11 cellular contexts compared by ENCODE assay signal in the genomic region with DNA sequence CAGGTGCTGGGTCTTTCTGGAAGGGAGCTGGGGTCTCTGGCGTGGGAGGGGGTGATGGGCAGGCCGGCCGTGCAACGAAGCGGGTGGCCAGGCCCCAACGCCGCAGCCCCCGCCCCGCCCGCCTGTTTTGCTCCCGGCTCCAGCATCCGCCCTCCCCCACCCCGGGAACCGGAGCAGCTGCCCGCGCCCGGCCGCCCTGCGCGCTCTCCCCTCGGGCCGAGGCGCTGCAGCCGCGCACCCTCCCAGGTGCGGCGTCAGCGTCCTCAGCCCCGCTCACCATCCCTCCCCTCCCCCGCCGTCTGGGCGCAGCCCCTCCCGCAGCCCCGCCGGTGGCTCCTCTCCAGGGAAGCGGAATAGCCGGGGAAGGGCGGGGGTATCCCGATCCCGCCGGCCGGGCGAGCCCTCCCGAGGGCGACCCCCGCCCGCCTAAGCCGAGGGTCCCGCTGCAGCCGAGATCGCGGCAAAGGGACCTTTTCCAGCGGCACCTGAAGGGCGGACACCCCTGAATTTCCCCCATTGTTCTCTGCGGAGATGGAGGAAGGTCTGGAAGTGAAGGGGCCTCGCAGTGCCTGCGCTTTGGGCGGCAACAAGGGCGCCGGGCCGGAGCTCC. TPM values are rescaled to one million over a fixed set of nuclear protein-coding genes. Genes with fewer than 3 reads are reported as not detected.
A peak's percentile ranks its signal among the peaks of the same experiment; 100 is the strongest.
DNase-seq lines count a peak whose midpoint lies in the region; ATAC-seq and TF ChIP-seq lines count a peak whose summit lies in the region.
"Had no signal": no experiment of that assay in that cellular context is flagged by ENCODE, and none has a peak within 500 bp of the region (broad histone marks: within the 10 kb centered on the region; RNA-seq: fewer than 3 reads in every experiment).

No MANE protein-coding gene starts in this region.

- H3K27ac ChIP-seq in neural progenitor cell: no peak overlapping the region
- no peak overlapping the region for H3K27ac ChIP-seq in CD8-positive, alpha-beta memory T cell (ENCODE audit: low read depth, low read length)
- H3K27ac ChIP-seq: thyroid gland had no signal

- ATAC-seq in HG03025 (IDR thresholded peaks at IDR 0.05; ENCODE audit: low FRiP score, unreplicated experiment) (no peak), left colon (no peak), HG03097 (IDR thresholded peaks at IDR 0.05; ENCODE audit: low FRiP score, unreplicated experiment) (no peak)

- H3K36me3 Mint-ChIP-seq in neural progenitor cell: peaks cover 5% of the 10 kb centered on the region
- peaks cover 0 to 1% (median 0%) of the 10 kb centered on the region in 3 donors for H3K36me3 Mint-ChIP-seq in CD8-positive, alpha-beta memory T cell

- H3K36me3 ChIP-seq in BE2C: no peaks in the 10 kb centered on the region
- peaks cover 6% of the 10 kb centered on the region for H3K36me3 ChIP-seq in endocrine pancreas (ENCODE audit: control insufficient read depth, insufficient read depth, low read length)
- H3K36me3 ChIP-seq in neural progenitor cell: no peaks in the 10 kb centered on the region
- no peaks in the 10 kb centered on the region for H3K36me3 ChIP-seq in CD8-positive, alpha-beta memory T cell (ENCODE audit: insufficient read depth, low read length)
- H3K36me3 ChIP-seq: thyroid gland had no signal

- H3K27ac Mint-ChIP-seq in neural progenitor cell: no peak overlapping the region
- H3K27ac Mint-ChIP-seq in CD8-positive, alpha-beta memory T cell: no peak overlapping the region
- H3K27ac Mint-ChIP-seq: activated T-helper 1 cell treated with anti-CD3 and anti-CD28 coated beads, Interleukin-12 subunit alpha, Interleukin-12 subunit beta, Interleukin-2, Interleukin-4 antibody, amounts not matched to agents 30 ng/mL and 10 ng/mL and 1 ng/mL, durations not matched to agents 14 hours and 24 hours and 36 hours had no signal

- peaks cover 29% of the 10 kb centered on the region for H4K20me1 ChIP-seq in neural progenitor cell (ENCODE audit: low read depth)

- H3K9me3 Mint-ChIP-seq in neural progenitor cell: peaks cover 9% of the 10 kb centered on the region
- H3K9me3 Mint-ChIP-seq in CD8-positive, alpha-beta memory T cell: peaks cover 0 to 6% (median 5%) of the 10 kb centered on the region in 5 donors
- H3K9me3 Mint-ChIP-seq: activated T-helper 1 cell treated with anti-CD3 and anti-CD28 coated beads, Interleukin-12 subunit alpha, Interleukin-12 subunit beta, Interleukin-2, Interleukin-4 antibody, amounts not matched to agents 30 ng/mL and 10 ng/mL and 1 ng/mL, durations not matched to agents 14 hours and 24 hours and 36 hours had no signal

- POLR2A ChIA-PET in HEK293T (lab: Yijun Ruan, JAX): interaction anchor here (0.5 to 1.1 kb wide), 7 partner anchors 9 to 76 kb away, joined by 3 to 8 read pairs (median 3); no protein-coding TSS in a partner anchor
- POLR2A ChIA-PET in CD8-positive, alpha-beta memory T cell (lab: Charles Lee): no interaction called here

- H3K27me3 ChIP-seq in BE2C (peaks cover 15% of the 10 kb centered on the region), endocrine pancreas (ENCODE audit: control insufficient read depth, insufficient read depth, low read length) (no peaks in the 10 kb centered on the region), neural progenitor cell (peaks cover 58% of the 10 kb centered on the region)
- peaks cover 14% of the 10 kb centered on the region for H3K27me3 ChIP-seq in CD8-positive, alpha-beta memory T cell (ENCODE audit: insufficient read depth, low read length, poor library complexity, severe bottlenecking)

- H3K4me3 Mint-ChIP-seq in neural progenitor cell: peak overlapping the region; percentile 81
- H3K4me3 Mint-ChIP-seq in CD8-positive, alpha-beta memory T cell: no peak overlapping the region
- H3K4me3 Mint-ChIP-seq: activated T-helper 1 cell treated with anti-CD3 and anti-CD28 coated beads, Interleukin-12 subunit alpha, Interleukin-12 subunit beta, Interleukin-2, Interleukin-4 antibody, amounts not matched to agents 30 ng/mL and 10 ng/mL and 1 ng/mL, durations not matched to agents 14 hours and 24 hours and 36 hours had no signal

- H3F3A ChIP-seq in neural progenitor cell (ENCODE audit: low read depth): peaks cover 29% of the 10 kb centered on the region

- intact Hi-C loops in left colon (cut with DNase I, micrococcal nuclease): no loop called here

- H3K4me1 ChIP-seq in BE2C: no peaks in the 10 kb centered on the region
- H3K4me1 ChIP-seq in endocrine pancreas (ENCODE audit: control insufficient read depth, insufficient read depth, low read length): no peaks in the 10 kb centered on the region
- peaks cover 13% of the 10 kb centered on the region for H3K4me1 ChIP-seq in neural progenitor cell
- H3K4me1 ChIP-seq in CD8-positive, alpha-beta memory T cell (ENCODE audit: insufficient read depth, low read length): no peaks in the 10 kb centered on the region

- H3K27me3 Mint-ChIP-seq in neural progenitor cell (ENCODE audit: insufficient read depth, low read depth): peaks cover 27% of the 10 kb centered on the region
- H3K27me3 Mint-ChIP-seq in CD8-positive, alpha-beta memory T cell: peaks cover 43 to 47% of the 10 kb centered on the region in 2 donors

- H3K4me3 ChIP-seq in BE2C (ENCODE audit: low read depth, low read length) (peak overlapping the region; percentile 75), endocrine pancreas (ENCODE audit: control insufficient read depth, insufficient read depth, low read length) (no peak overlapping the region), neural progenitor cell (peak overlapping the region; percentile 97)
- H3K4me3 ChIP-seq in CD8-positive, alpha-beta memory T cell (ENCODE audit: low read length): no peak overlapping the region

- TF ChIP-seq CTCF in BE2C (IDR thresholded peaks at IDR 0.05; ENCODE audit: low read depth, low read length) (no peak), neural progenitor cell (IDR thresholded peaks at IDR 0.05) (no peak)

- DNase-seq in BE2C: peak; percentile 38
- DNase-seq in HEK293T (ENCODE audit: extremely low spot score): peak; percentile 29
- DNase-seq in neural progenitor cell (ENCODE audit: low spot score): peak; percentile 71
- no peak for DNase-seq in CD8-positive, alpha-beta memory T cell
- no peak for DNase-seq in left colon
- DNase-seq: foreskin melanocyte, thyroid gland had no signal

- H3K9ac ChIP-seq in endocrine pancreas (ENCODE audit: control insufficient read depth, insufficient read depth, low read length): peak overlapping the region; percentile 96
- H3K9ac ChIP-seq in neural progenitor cell: no peak overlapping the region

- H3K9me3 ChIP-seq in BE2C: no peaks in the 10 kb centered on the region
- no peaks in the 10 kb centered on the region for H3K9me3 ChIP-seq in endocrine pancreas (ENCODE audit: control insufficient read depth, low read length)
- H3K9me3 ChIP-seq in neural progenitor cell (ENCODE audit: low read depth): no peaks in the 10 kb centered on the region
- no peaks in the 10 kb centered on the region for H3K9me3 ChIP-seq in CD8-positive, alpha-beta memory T cell (ENCODE audit: low read length)
- H3K9me3 ChIP-seq: thyroid gland had no signal

- H3K79me2 ChIP-seq in neural progenitor cell (ENCODE audit: low read depth): peaks cover 53% of the 10 kb centered on the region

- CTCF ChIA-PET in HEK293T (lab: Yijun Ruan, JAX): interaction anchor here (1.3 kb wide), 1 partner anchor 12 kb away, joined by 4 read pairs; no protein-coding TSS in a partner anchor
- CTCF ChIA-PET in CD8-positive, alpha-beta memory T cell (lab: Charles Lee): no interaction called here

- peak overlapping the region; percentile 88 for H2AFZ ChIP-seq in neural progenitor cell (replicated peaks)

- peaks cover 8% of the 10 kb centered on the region for H3K4me1 Mint-ChIP-seq in neural progenitor cell
- peaks cover 7 to 11% (median 9%) of the 10 kb centered on the region in 3 donors for H3K4me1 Mint-ChIP-seq in CD8-positive, alpha-beta memory T cell

- peak overlapping the region; percentile 92 for H3K4me2 ChIP-seq in neural progenitor cell

TF ChIP-seq in HEK293T, 16 proteins besides CTCF, POLR2A, EP300 and RAD21:
- TF ChIP-seq SUZ12 (IDR thresholded peaks at IDR 0.05) (no peak), L3MBTL2 (conservative IDR thresholded peaks at IDR 0.05) (0 out of 2 replicates have a peak, but pooled peaks have one; percentile 13), TARDBP (IDR thresholded peaks at IDR 0.05) (no peak), FOXK2 (IDR thresholded peaks at IDR 0.05) (no peak), ZNF384 (IDR thresholded peaks at IDR 0.05) (no peak)

RNA-seq across cellular contexts. Expression of a gene that starts 0.5 kb away (rescaled TPM):
- polyA plus RNA-seq in BE2C (2012; ENCODE audit: insufficient read depth, insufficient read length, low read depth): 158 TPM
- total RNA-seq in neural progenitor cell (ENCODE audit: low replicate concordance) (29.9 and 41.1 TPM in 2 replicates), left colon (1 to 10 TPM; 2.1 to 2.2 TPM)
- total RNA-seq in CD8-positive, alpha-beta memory T cell: 1 to 10 TPM; 1.6 to 1.8 TPM
- not detected for polyA plus RNA-seq in CD8-positive, alpha-beta memory T cell

RNA-seq across cellular contexts. Expression of a gene that starts 49.1 kb away (rescaled TPM):
- not detected for polyA plus RNA-seq in BE2C (2012; ENCODE audit: insufficient read depth, insufficient read length, low read depth)
- total RNA-seq in neural progenitor cell (ENCODE audit: low replicate concordance) (not detected in 2 replicates), left colon (1 to 10 TPM in 1 of 2 donors, under 1 TPM in 1; 0.59 to 3.0 TPM)
- not detected for total RNA-seq in CD8-positive, alpha-beta memory T cell
- polyA plus RNA-seq in CD8-positive, alpha-beta memory T cell: not detected
- total RNA-seq: activated T-helper 1 cell treated with anti-CD3 and anti-CD28 coated beads, Interleukin-12 subunit alpha, Interleukin-12 subunit beta, Interleukin-2, Interleukin-4 antibody, amounts not matched to agents 30 ng/mL and 10 ng/mL and 1 ng/mL, durations not matched to agents 14 hours and 24 hours and 36 hours; thyroid gland had no signal

Comparison
In these comparisons a context has a peak if more than half of its experiments do, and no peak if none do; other contexts are left out.
1. DNase-seq: peak in BE2C (single experiment), HEK293T (single experiment) and neural progenitor cell (single experiment); none in CD8-positive, alpha-beta memory T cell (0 of 5) and left colon (0 of 2).
2. H3K4me3 ChIP-seq: peak in BE2C (single experiment) and neural progenitor cell (single experiment); none in endocrine pancreas (single experiment) and CD8-positive, alpha-beta memory T cell (single experiment).